Comparison of ENCODE assay signal across 8 cellular contexts in the genomic region with DNA sequence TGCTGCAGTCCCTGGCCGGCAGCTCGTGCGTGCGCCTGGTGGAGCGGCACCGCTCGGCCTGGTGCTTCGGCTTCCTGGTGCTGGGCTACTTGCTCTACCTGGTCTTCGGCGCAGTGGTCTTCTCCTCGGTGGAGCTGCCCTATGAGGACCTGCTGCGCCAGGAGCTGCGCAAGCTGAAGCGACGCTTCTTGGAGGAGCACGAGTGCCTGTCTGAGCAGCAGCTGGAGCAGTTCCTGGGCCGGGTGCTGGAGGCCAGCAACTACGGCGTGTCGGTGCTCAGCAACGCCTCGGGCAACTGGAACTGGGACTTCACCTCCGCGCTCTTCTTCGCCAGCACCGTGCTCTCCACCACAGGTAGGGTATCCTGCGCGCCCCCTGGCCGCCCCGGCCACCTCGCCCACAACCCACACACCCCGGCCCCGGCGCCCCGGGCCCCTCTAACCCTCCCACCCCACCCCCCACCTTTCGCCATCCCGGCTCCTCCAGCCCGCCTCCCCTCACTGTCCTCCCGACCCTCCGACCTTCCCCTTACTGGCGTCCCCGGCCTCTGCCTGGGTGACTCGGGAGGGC. TPM values are rescaled to one million over a fixed set of nuclear protein-coding genes. Genes with fewer than 3 reads are reported as not detected.
DNase-seq lines count a peak whose midpoint lies in the region; ATAC-seq and TF ChIP-seq lines count a peak whose summit lies in the region.
"Had no signal": no experiment of that assay in that cellular context is flagged by ENCODE, and none has a peak within 500 bp of the region (broad histone marks: within the 10 kb centered on the region; RNA-seq: fewer than 3 reads in every experiment).

No MANE protein-coding gene starts in this region.

- TF ChIP-seq POLR2A in upper lobe of left lung (IDR thresholded peaks at IDR 0.05): no peak

- 0 to 3% methylated on average over 9 to 20 of the region's 43 CpGs for WGBS in upper lobe of left lung, 2 donors

- H3K27me3 ChIP-seq in dorsolateral prefrontal cortex (peaks cover 0 to 13% (median 0%) of the 10 kb centered on the region in 45 donors), upper lobe of left lung (peaks cover 0 to 9% (median 0%) of the 10 kb centered on the region in 4 donors)

- H3K4me1 ChIP-seq in upper lobe of left lung: peaks cover 0 to 4% (median 1%) of the 10 kb centered on the region in 4 donors

- TF ChIP-seq CTCF in dorsolateral prefrontal cortex (IDR thresholded peaks at IDR 0.05 in 54 of 56, conservative IDR thresholded peaks at IDR 0.05 in 2 of 56; ENCODE audit: low read depth in 1 of 56, partially characterized antibody in 56 of 56) (no peak), upper lobe of left lung (IDR thresholded peaks at IDR 0.05) (no peak)

- no peaks in the 10 kb centered on the region for H3K36me3 ChIP-seq in upper lobe of left lung

- intact Hi-C loops in dorsolateral prefrontal cortex (cut with DNase I): loop anchor here (5.0 to 10.0 kb wide), 3 partner anchors 97 to 181 kb away; no protein-coding TSS in a partner anchor

- peak; percentile 53 for DNase-seq in NCI-H748 (lab: John Stamatoyannopoulos, UW; ENCODE audit: unreplicated experiment)
- peak in 7 of 10 donors; percentile 31 to 62 (median 46) for DNase-seq in dorsolateral prefrontal cortex
- DNase-seq in lung microvascular endothelial cell (ENCODE audit: low read depth in 2 of 2): peak; percentile 1 to 4
- peak; percentile 30 to 84 for DNase-seq in upper lobe of left lung
- no peak for DNase-seq in mesenteric fat pad (ENCODE audit: low spot score)
- DNase-seq: activated B cell treated with CpG ODN at 0.5 μM for 24 hours had no signal

- no peaks in the 10 kb centered on the region for H3K9me3 ChIP-seq in upper lobe of left lung

- TF ChIP-seq EP300 in upper lobe of left lung (IDR thresholded peaks at IDR 0.05): no peak

- H3K27ac ChIP-seq in dorsolateral prefrontal cortex: peak overlapping the region in 58 of 59 donors; percentile 11 to 92 (median 81)
- peak overlapping the region; percentile 56 to 82 (median 72) for H3K27ac ChIP-seq in upper lobe of left lung

- ATAC-seq in GM21529 (IDR thresholded peaks at IDR 0.05; ENCODE audit: unreplicated experiment) (peak; percentile 44), upper lobe of left lung (ENCODE audit: low FRiP score in 2 of 2) (peak; percentile 25 to 41)

- H3K4me3 ChIP-seq in GM08714 (ENCODE audit: low read length): peak overlapping the region; percentile 70
- peak overlapping the region; percentile 54 to 88 (median 76) for H3K4me3 ChIP-seq in dorsolateral prefrontal cortex
- H3K4me3 ChIP-seq in upper lobe of left lung: peak overlapping the region; percentile 8 to 62 (median 52)

RNA-seq across cellular contexts. Expression of a gene that starts 0.4 kb away (rescaled TPM):
- 100 to 1,000 TPM in 12 of 120 experiments, 10 to 100 TPM in 108; 32.0 to 140 (median 72.4) TPM for total RNA-seq in dorsolateral prefrontal cortex
- total RNA-seq in lung microvascular endothelial cell: under 0.01 TPM in 2 replicates
- 10 to 100 TPM in 4 of 6 donors, 1 to 10 TPM in 2; 6.4 to 25.2 (median 10.5) TPM for total RNA-seq in upper lobe of left lung
- 2.2 TPM for total RNA-seq in mesenteric fat pad
- total RNA-seq: activated B cell treated with CpG ODN at 0.5 μM for 24 hours had no signal
